In genomic region chr6:26128013-26128771, GRCh38 we compare ENCODE assay signal across 2 cellular contexts.
TF ChIP-seq lines count a peak whose summit lies in the region.

No MANE protein-coding gene starts in this region.

TF ChIP-seq in SK-N-SH, 30 proteins besides CTCF, POLR2A, EP300 and RAD21 (continued from another document):
- TF ChIP-seq USF2 (IDR thresholded peaks at IDR 0.05; ENCODE audit: borderline replicate concordance, low read depth, low read length) (no peak), GABPA (IDR thresholded peaks at IDR 0.05; ENCODE audit: low read depth) (no peak), GATA2 (CRISPR knock-in tag; IDR thresholded peaks at IDR 0.05) (no peak), TAF1 (IDR thresholded peaks at IDR 0.05; ENCODE audit: borderline replicate concordance, low read depth, low read length) (no peak), ELF1 (IDR thresholded peaks at IDR 0.05) (no peak), POLR2AphosphoS5 (IDR thresholded peaks at IDR 0.05; ENCODE audit: low read depth, low read length) (no peak), SMC3 (IDR thresholded peaks at IDR 0.05; ENCODE audit: low read depth, low read length) (no peak), RFX5 (IDR thresholded peaks at IDR 0.05; ENCODE audit: low read length) (no peak), NRF1 (IDR thresholded peaks at IDR 0.05; ENCODE audit: low read depth, low read length) (no peak)
- TF ChIP-seq, protein P1, sequence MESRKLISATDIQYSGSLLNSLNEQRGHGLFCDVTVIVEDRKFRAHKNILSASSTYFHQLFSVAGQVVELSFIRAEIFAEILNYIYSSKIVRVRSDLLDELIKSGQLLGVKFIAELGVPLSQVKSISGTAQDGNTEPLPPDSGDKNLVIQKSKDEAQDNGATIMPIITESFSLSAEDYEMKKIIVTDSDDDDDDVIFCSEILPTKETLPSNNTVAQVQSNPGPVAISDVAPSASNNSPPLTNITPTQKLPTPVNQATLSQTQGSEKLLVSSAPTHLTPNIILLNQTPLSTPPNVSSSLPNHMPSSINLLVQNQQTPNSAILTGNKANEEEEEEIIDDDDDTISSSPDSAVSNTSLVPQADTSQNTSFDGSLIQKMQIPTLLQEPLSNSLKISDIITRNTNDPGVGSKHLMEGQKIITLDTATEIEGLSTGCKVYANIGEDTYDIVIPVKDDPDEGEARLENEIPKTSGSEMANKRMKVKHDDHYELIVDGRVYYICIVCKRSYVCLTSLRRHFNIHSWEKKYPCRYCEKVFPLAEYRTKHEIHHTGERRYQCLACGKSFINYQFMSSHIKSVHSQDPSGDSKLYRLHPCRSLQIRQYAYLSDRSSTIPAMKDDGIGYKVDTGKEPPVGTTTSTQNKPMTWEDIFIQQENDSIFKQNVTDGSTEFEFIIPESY (IDR thresholded peaks at IDR 0.05; ENCODE audit: borderline replicate concordance, low read depth) = no peak
- TF ChIP-seq, protein P2, sequence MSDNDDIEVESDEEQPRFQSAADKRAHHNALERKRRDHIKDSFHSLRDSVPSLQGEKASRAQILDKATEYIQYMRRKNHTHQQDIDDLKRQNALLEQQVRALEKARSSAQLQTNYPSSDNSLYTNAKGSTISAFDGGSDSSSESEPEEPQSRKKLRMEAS (IDR thresholded peaks at IDR 0.05; ENCODE audit: low read depth) = no peak
TF ChIP-seq in SK-N-SH: peak in this region for 0.

TF ChIP-seq in SK-N-SH treated with all-trans-retinoic acid at 6 μM for 48 hours, 23 proteins besides CTCF, POLR2A, EP300 and RAD21 (continued from another document):
- TF ChIP-seq CREB5 (CRISPR knock-in tag; IDR thresholded peaks at IDR 0.05; ENCODE audit: low read depth) (no peak), OSR1 (CRISPR knock-in tag; IDR thresholded peaks at IDR 0.05) (no peak), ZC3H10 (CRISPR knock-in tag; IDR thresholded peaks at IDR 0.05) (no peak), ZFP30 (CRISPR knock-in tag; IDR thresholded peaks at IDR 0.05) (no peak)
